Comparison of ENCODE assay signal across 32 cellular contexts in the genomic region with DNA sequence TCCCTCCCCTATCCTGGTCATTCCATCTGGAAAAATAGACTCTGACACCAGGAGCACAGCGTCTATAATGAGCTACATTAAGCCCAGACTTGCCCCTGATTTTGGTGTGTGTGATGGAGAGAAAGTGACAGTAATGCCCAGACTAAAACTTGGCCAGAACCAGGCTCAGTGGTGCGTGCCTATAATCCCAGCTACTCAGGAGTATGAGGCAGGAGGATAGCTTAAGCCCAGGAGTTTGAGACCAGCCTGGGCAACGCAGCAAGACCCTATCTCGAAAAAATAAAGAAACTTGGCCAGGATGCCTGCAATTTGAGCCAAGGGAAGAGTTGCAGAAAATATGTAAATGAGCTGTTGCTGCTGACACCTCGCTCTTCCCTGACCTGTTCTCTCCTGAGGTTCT.
"Had no signal": no experiment of that assay in that cellular context is flagged by ENCODE, and none has a peak within 500 bp of the region (broad histone marks: within the 10 kb centered on the region; RNA-seq: fewer than 3 reads in every experiment).

No MANE protein-coding gene starts in this region.

- H3K4me3 Mint-ChIP-seq: activated CD4-positive, alpha-beta T cell treated with anti-CD3 and anti-CD28 coated beads for 36 hours; activated CD8-positive, alpha-beta memory T cell treated with anti-CD3 and anti-CD28 coated beads, Interleukin-2, amount 10 ng/mL, durations not matched to agents 7 days and 5 days; activated CD8-positive, alpha-beta T cell treated with anti-CD3 and anti-CD28 coated beads, Interleukin-2, amount 10 ng/mL, durations not matched to agents 7 days and 5 days; activated naive CD8-positive, alpha-beta T cell treated with anti-CD3 and anti-CD28 coated beads for 36 hours; effector memory CD8-positive, alpha-beta T cell; natural killer cell; stimulated activated memory B cell treated with anti-CD40 and anti-IgM and Interleukin-4, amounts not matched to agents 10 μg/mL and 1 μg/mL and 100 μg/mL, for 72 hours; stimulated activated naive CD8-positive, alpha-beta T cell treated with anti-CD3 and anti-CD28 coated beads, Interleukin-15, amount 100 ng/mL, for 72 hours; T-helper 17 cell had no signal

- H3K27me3 ChIP-seq: adrenal gland, body of pancreas, gastrocnemius medialis, left lung, upper lobe of left lung, vagina had no signal

- H3K4me3 ChIP-seq: adrenal gland, body of pancreas, gastrocnemius medialis, left lung, lower lobe of right lung, prostate gland, smooth muscle cell, upper lobe of left lung, vagina had no signal

- H3K36me3 Mint-ChIP-seq: activated CD8-positive, alpha-beta memory T cell treated with anti-CD3 and anti-CD28 coated beads, Interleukin-2, amount 10 ng/mL, durations not matched to agents 7 days and 5 days; activated naive CD8-positive, alpha-beta T cell treated with anti-CD3 and anti-CD28 coated beads for 36 hours; natural killer cell; stimulated activated memory B cell treated with anti-CD40 and anti-IgM and Interleukin-4, amounts not matched to agents 10 μg/mL and 1 μg/mL and 100 μg/mL, for 72 hours had no signal

- H3K36me3 ChIP-seq: adrenal gland, gastrocnemius medialis, left lung, lower lobe of right lung, neutrophil, prostate gland, upper lobe of left lung, vagina had no signal

- H3K4me1 ChIP-seq: lower lobe of right lung had no signal

- H3K27ac ChIP-seq: adrenal gland, body of pancreas, gastrocnemius medialis, left lung, lower lobe of right lung, neutrophil, prostate gland, upper lobe of left lung, vagina had no signal

- H3K27ac Mint-ChIP-seq: activated CD4-positive, alpha-beta T cell treated with anti-CD3 and anti-CD28 coated beads for 36 hours; activated CD8-positive, alpha-beta memory T cell treated with anti-CD3 and anti-CD28 coated beads, Interleukin-2, amount 10 ng/mL, durations not matched to agents 7 days and 5 days; activated CD8-positive, alpha-beta T cell treated with anti-CD3 and anti-CD28 coated beads, Interleukin-2, amount 10 ng/mL, durations not matched to agents 7 days and 5 days; activated naive CD8-positive, alpha-beta T cell treated with anti-CD3 and anti-CD28 coated beads for 36 hours; effector memory CD8-positive, alpha-beta T cell; natural killer cell; stimulated activated memory B cell treated with anti-CD40 and anti-IgM and Interleukin-4, amounts not matched to agents 10 μg/mL and 1 μg/mL and 100 μg/mL, for 72 hours; stimulated activated naive CD8-positive, alpha-beta T cell treated with anti-CD3 and anti-CD28 coated beads, Interleukin-15, amount 100 ng/mL, for 72 hours; T-helper 17 cell had no signal

- H3K4me1 Mint-ChIP-seq: activated naive CD8-positive, alpha-beta T cell treated with anti-CD3 and anti-CD28 coated beads for 36 hours; natural killer cell; stimulated activated memory B cell treated with anti-CD40 and anti-IgM and Interleukin-4, amounts not matched to agents 10 μg/mL and 1 μg/mL and 100 μg/mL, for 72 hours had no signal

- H3K27me3 Mint-ChIP-seq: activated naive CD8-positive, alpha-beta T cell treated with anti-CD3 and anti-CD28 coated beads for 36 hours had no signal

- H3K9me3 ChIP-seq: adrenal gland, body of pancreas, gastrocnemius medialis, left lung, lower lobe of right lung, neutrophil, prostate gland, upper lobe of left lung, vagina had no signal

- H3K9me3 Mint-ChIP-seq: activated naive CD8-positive, alpha-beta T cell treated with anti-CD3 and anti-CD28 coated beads for 36 hours; effector memory CD8-positive, alpha-beta T cell; natural killer cell; stimulated activated memory B cell treated with anti-CD40 and anti-IgM and Interleukin-4, amounts not matched to agents 10 μg/mL and 1 μg/mL and 100 μg/mL, for 72 hours; stimulated activated naive CD8-positive, alpha-beta T cell treated with anti-CD3 and anti-CD28 coated beads, Interleukin-15, amount 100 ng/mL, for 72 hours had no signal

- DNase-seq: activated CD4-positive, alpha-beta T cell treated with anti-CD3 and anti-CD28 coated beads for 36 hours; activated CD4-positive, CD25-positive, alpha-beta regulatory T cell; activated CD8-positive, alpha-beta memory T cell treated with anti-CD3 and anti-CD28 coated beads, Interleukin-2, amount 10 ng/mL, durations not matched to agents 7 days and 5 days; activated CD8-positive, alpha-beta T cell treated with anti-CD3 and anti-CD28 coated beads, Interleukin-2, amount 10 ng/mL, durations not matched to agents 7 days and 5 days; activated naive CD4-positive, alpha-beta T cell treated with Interleukin-2 at 50 U/mL for 16 hours; activated naive CD8-positive, alpha-beta T cell treated with anti-CD3 and anti-CD28 coated beads for 36 hours; activated T-cell treated with anti-CD3 and anti-CD28 coated beads, Interleukin-2, amount 50 U/mL, for 48 hours; adrenal gland; aorta; body of pancreas; cortex of kidney; effector memory CD8-positive, alpha-beta T cell; erythroblast; gastrocnemius medialis; glutamatergic neuron; left lung; lower lobe of right lung; mesendoderm; natural killer cell; stimulated activated CD4-positive, alpha-beta T cell treated with anti-CD3 and anti-CD28 coated beads, Interleukin-1b, Interleukin-23, amount 100 ng/mL, for 48 hours; stimulated activated CD4-positive, alpha-beta T cell treated with anti-CD3 and anti-CD28 coated beads, Interleukin-4, amount 100 ng/mL, for 4 hours; stimulated activated CD8-positive, alpha-beta memory T cell treated with anti-CD3 and anti-CD28 coated beads, Interleukin-4, amount 100 ng/mL, for 48 hours; stimulated activated naive CD8-positive, alpha-beta T cell treated with anti-CD3 and anti-CD28 coated beads, Interleukin-15, amount 100 ng/mL, for 72 hours; substantia nigra; T-helper 17 cell; T1000; upper lobe of left lung had no signal
